Comparison of ENCODE assay signal across 11 cellular contexts in the genomic region with DNA sequence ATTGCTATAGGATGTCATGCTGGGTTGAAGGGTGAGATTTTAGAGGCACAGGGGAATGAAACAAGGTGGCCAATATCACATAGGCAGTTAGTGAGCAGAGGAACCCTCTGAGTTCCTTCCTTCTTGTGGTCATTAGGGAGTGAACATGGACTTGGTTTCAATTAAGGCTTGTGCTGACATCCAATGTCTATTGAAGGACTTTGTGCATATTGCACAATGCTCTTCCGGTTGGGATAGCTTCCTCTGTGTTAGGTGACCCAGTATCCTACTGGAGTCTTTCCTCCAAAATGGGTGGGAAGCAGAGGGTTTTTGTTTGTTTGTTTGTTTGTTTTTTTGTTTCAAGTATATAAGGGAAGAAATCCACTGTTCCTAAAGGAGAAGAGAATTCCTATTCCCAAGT.
"Had no signal": no experiment of that assay in that cellular context is flagged by ENCODE, and none has a peak within 500 bp of the region (broad histone marks: within the 10 kb centered on the region; RNA-seq: fewer than 3 reads in every experiment).

No MANE protein-coding gene starts in this region.

- H3K4me1 ChIP-seq: body of pancreas had no signal

- DNase-seq: activated CD4-positive, alpha-beta T cell treated with anti-CD3 and anti-CD28 coated beads, Interleukin-2, amount 50 U/mL, for 4 hours; activated effector memory CD4-positive, alpha-beta T cell treated with Interleukin-2 at 50 U/mL for 16 hours; activated T-cell treated with anti-CD3 and anti-CD28 coated beads, Interleukin-2, amount 50 U/mL, for 24 hours; body of pancreas; dorsolateral prefrontal cortex; foreskin fibroblast; islet precursor cell; stimulated activated CD4-positive, alpha-beta T cell treated with anti-CD3 and anti-CD28 coated beads, Interleukin-2, amount 100 ng/mL, for 24 hours; stimulated activated naive CD4-positive, alpha-beta T cell treated with Interleukin-2 at 50 U/mL for 16 hours; T-helper 2 cell had no signal

- H3K27me3 ChIP-seq: body of pancreas, dorsolateral prefrontal cortex had no signal

- H3K9me3 ChIP-seq: body of pancreas had no signal

- H3K4me3 ChIP-seq: body of pancreas, dorsolateral prefrontal cortex had no signal

- H3K27ac ChIP-seq: body of pancreas, dorsolateral prefrontal cortex had no signal

- ATAC-seq: activated CD4-positive, CD25-positive, alpha-beta regulatory T cell treated with anti-CD3 and anti-CD28 coated beads, Interleukin-2, amount 50 U/mL, for 24 hours; body of pancreas had no signal
